In the genomic region with DNA sequence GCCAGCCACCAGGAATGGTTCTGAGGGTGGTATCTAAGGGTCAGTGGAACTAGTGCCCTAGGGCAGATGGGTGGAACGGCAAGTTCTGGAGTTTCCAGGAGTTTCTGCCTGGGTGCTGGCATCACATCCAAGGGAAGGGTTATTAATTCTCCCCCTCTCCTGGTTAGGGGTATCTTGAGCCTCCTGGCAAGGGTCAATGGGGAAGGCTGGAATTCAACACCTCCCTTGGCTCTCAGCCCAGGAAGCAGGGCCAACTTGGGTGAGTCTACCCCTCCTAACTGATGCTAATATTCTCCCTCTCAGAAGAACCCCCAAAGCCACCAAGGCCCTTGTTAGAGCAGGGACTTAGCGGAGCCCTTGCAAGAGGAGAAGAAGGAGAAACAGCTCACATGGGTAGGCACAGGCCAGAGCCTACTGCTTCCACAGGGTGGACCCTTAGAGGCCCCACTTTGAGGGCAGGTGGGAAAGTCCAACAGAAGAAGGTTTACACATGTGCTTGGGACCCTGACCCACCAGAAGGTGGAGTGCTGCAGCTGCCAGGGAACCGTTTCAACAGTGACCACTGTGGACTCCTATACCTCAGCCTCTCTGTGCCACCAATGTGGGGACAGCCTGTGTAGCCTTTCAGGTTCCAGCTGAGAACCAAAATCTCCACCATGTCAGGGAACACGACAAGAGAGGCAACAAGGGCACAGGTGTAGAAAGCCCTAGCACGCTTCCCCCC, we compare ENCODE assay signal across 7 cellular contexts. TPM values are rescaled to one million over a fixed set of nuclear protein-coding genes. Genes with fewer than 3 reads are reported as not detected.
DNase-seq lines count a peak whose midpoint lies in the region; ATAC-seq and TF ChIP-seq lines count a peak whose summit lies in the region.
"Had no signal": no experiment of that assay in that cellular context is flagged by ENCODE, and none has a peak within 500 bp of the region (broad histone marks: within the 10 kb centered on the region; RNA-seq: fewer than 3 reads in every experiment).

No MANE protein-coding gene starts in this region.

- H3K9ac ChIP-seq in endocrine pancreas (ENCODE audit: control insufficient read depth, insufficient read depth, low read length): peak overlapping the region; percentile 74

- no peak for ATAC-seq in activated T-cell treated with anti-CD3 and anti-CD28 coated beads, Interleukin-2, amount 50 U/mL, for 4 hours
- no peak for ATAC-seq in stimulated activated naive CD8-positive, alpha-beta T cell treated with anti-CD3 and anti-CD28 coated beads, Interleukin-15, amount 100 ng/mL, for 72 hours

- DNase-seq in activated T-cell treated with anti-CD3 and anti-CD28 coated beads, Interleukin-2, amount 50 U/mL, for 4 hours: no peak
- DNase-seq in activated T-cell treated with anti-CD3 and anti-CD28 coated beads for 4 hours (no peak), Calu3 (no peak), NCI-H774 (lab: John Stamatoyannopoulos, UW) (no peak)
- no peak for DNase-seq in stimulated activated naive CD8-positive, alpha-beta T cell treated with anti-CD3 and anti-CD28 coated beads, Interleukin-15, amount 100 ng/mL, for 72 hours
- DNase-seq: activated B cell treated with CpG ODN at 0.5 μM for 24 hours had no signal

- peaks cover 46% of the 10 kb centered on the region for H3K4me1 Mint-ChIP-seq in activated T-cell treated with anti-CD3 and anti-CD28 coated beads, Interleukin-2, amount 50 U/mL, for 4 hours (ENCODE audit: low read depth)
- H3K4me1 Mint-ChIP-seq in stimulated activated naive CD8-positive, alpha-beta T cell treated with anti-CD3 and anti-CD28 coated beads, Interleukin-15, amount 100 ng/mL, for 72 hours: peaks cover 84% of the 10 kb centered on the region
- peaks cover 10% of the 10 kb centered on the region for H3K4me1 Mint-ChIP-seq in Calu3 (ENCODE audit: low read depth, unreplicated experiment)

- peaks cover 5% of the 10 kb centered on the region for H3K4me1 ChIP-seq in endocrine pancreas (ENCODE audit: control insufficient read depth, insufficient read depth, low read length)

- no peaks in the 10 kb centered on the region for H3K9me3 ChIP-seq in endocrine pancreas (ENCODE audit: control insufficient read depth, low read length)

- H3K27me3 Mint-ChIP-seq in activated T-cell treated with anti-CD3 and anti-CD28 coated beads, Interleukin-2, amount 50 U/mL, for 4 hours (ENCODE audit: low read depth): no peaks in the 10 kb centered on the region
- no peaks in the 10 kb centered on the region for H3K27me3 Mint-ChIP-seq in stimulated activated naive CD8-positive, alpha-beta T cell treated with anti-CD3 and anti-CD28 coated beads, Interleukin-15, amount 100 ng/mL, for 72 hours
- no peaks in the 10 kb centered on the region for H3K27me3 Mint-ChIP-seq in Calu3 (ENCODE audit: unreplicated experiment)
- H3K27me3 Mint-ChIP-seq: activated B cell treated with CpG ODN at 0.5 μM for 24 hours had no signal

- intact Hi-C loops in Calu3 (cut with micrococcal nuclease; ENCODE audit: unreplicated experiment): no loop called here

- peak overlapping the region; percentile 96 for H3K4me3 Mint-ChIP-seq in activated T-cell treated with anti-CD3 and anti-CD28 coated beads, Interleukin-2, amount 50 U/mL, for 4 hours
- H3K4me3 Mint-ChIP-seq in stimulated activated naive CD8-positive, alpha-beta T cell treated with anti-CD3 and anti-CD28 coated beads, Interleukin-15, amount 100 ng/mL, for 72 hours: peak overlapping the region; percentile 97 to 99
- no peak overlapping the region for H3K4me3 Mint-ChIP-seq in Calu3 (ENCODE audit: low read depth, unreplicated experiment)

- H3K27ac Mint-ChIP-seq in stimulated activated naive CD8-positive, alpha-beta T cell treated with anti-CD3 and anti-CD28 coated beads, Interleukin-15, amount 100 ng/mL, for 72 hours: peak overlapping the region in 1 of 2 donors; percentile 74
- H3K27ac Mint-ChIP-seq in Calu3 (ENCODE audit: unreplicated experiment): no peak overlapping the region

- H3K36me3 Mint-ChIP-seq in activated T-cell treated with anti-CD3 and anti-CD28 coated beads, Interleukin-2, amount 50 U/mL, for 4 hours (ENCODE audit: insufficient read depth): peaks cover 17% of the 10 kb centered on the region
- peaks cover 34% of the 10 kb centered on the region for H3K36me3 Mint-ChIP-seq in Calu3 (ENCODE audit: insufficient read depth, unreplicated experiment)

- no peaks in the 10 kb centered on the region for H3K27me3 ChIP-seq in endocrine pancreas (ENCODE audit: control insufficient read depth, insufficient read depth, low read length)

- peak overlapping the region; percentile 29 for H3K4me3 ChIP-seq in endocrine pancreas (ENCODE audit: control insufficient read depth, insufficient read depth, low read length)

- BruUV-seq in Calu3 (replicated peaks; lab: Mats Ljungman, UMichigan): no TSS peak

- no peaks in the 10 kb centered on the region for H3K9me3 Mint-ChIP-seq in activated T-cell treated with anti-CD3 and anti-CD28 coated beads, Interleukin-2, amount 50 U/mL, for 4 hours
- H3K9me3 Mint-ChIP-seq in stimulated activated naive CD8-positive, alpha-beta T cell treated with anti-CD3 and anti-CD28 coated beads, Interleukin-15, amount 100 ng/mL, for 72 hours: no peaks in the 10 kb centered on the region
- no peaks in the 10 kb centered on the region for H3K9me3 Mint-ChIP-seq in Calu3 (ENCODE audit: low read depth, unreplicated experiment)
- H3K9me3 Mint-ChIP-seq: activated B cell treated with CpG ODN at 0.5 μM for 24 hours had no signal

- H3K36me3 ChIP-seq in endocrine pancreas (ENCODE audit: control insufficient read depth, insufficient read depth, low read length): peaks cover 6% of the 10 kb centered on the region

- no peak for TF ChIP-seq CTCF in Calu3 (IDR thresholded peaks at IDR 0.05; ENCODE audit: unreplicated experiment)

- CTCF ChIA-PET in Calu3 (lab: Charles Lee): interaction anchor here (0.6 kb wide), 2 partner anchors 25 to 83 kb away, joined by 4 read pairs; no protein-coding TSS in a partner anchor

RNA-seq across cellular contexts. Expression of a gene that starts 3.3 kb away (rescaled TPM):
- total RNA-seq in activated T-cell treated with anti-CD3 and anti-CD28 coated beads, Interleukin-2, amount 50 U/mL, for 4 hours: 10 to 100 TPM; 25.2 to 27.4 (median 25.4) TPM
- 29.3 and 29.4 TPM in 2 replicates for total RNA-seq in Calu3 (2022)

RNA-seq across cellular contexts. Expression of a gene that starts 5.3 kb away (rescaled TPM):
- 10 to 100 TPM; 31.8 to 35.3 (median 33.1) TPM for total RNA-seq in activated T-cell treated with anti-CD3 and anti-CD28 coated beads, Interleukin-2, amount 50 U/mL, for 4 hours
- 19.4 and 19.7 TPM in 2 replicates for total RNA-seq in Calu3 (2022)

RNA-seq across cellular contexts. Expression of a gene that starts 5.4 kb away (rescaled TPM):
- total RNA-seq in activated T-cell treated with anti-CD3 and anti-CD28 coated beads, Interleukin-2, amount 50 U/mL, for 4 hours: 10 to 100 TPM; 34.0 to 46.9 (median 37.0) TPM
- 21.0 and 21.8 TPM in 2 replicates for total RNA-seq in Calu3 (2022)

RNA-seq across cellular contexts. Expression of a gene that starts 10.5 kb away (rescaled TPM):
- 1 to 10 TPM in 1 of 3 donors, under 1 TPM in 2; 0.71 to 1.0 (median 0.96) TPM for total RNA-seq in activated T-cell treated with anti-CD3 and anti-CD28 coated beads, Interleukin-2, amount 50 U/mL, for 4 hours
- 0.44 and 0.71 TPM in 2 replicates for total RNA-seq in Calu3 (2022)

RNA-seq across cellular contexts. Expression of a gene that starts 15.4 kb away (rescaled TPM):
- total RNA-seq in activated T-cell treated with anti-CD3 and anti-CD28 coated beads, Interleukin-2, amount 50 U/mL, for 4 hours: 10 to 100 TPM; 33.7 to 40.3 (median 37.3) TPM
- total RNA-seq in Calu3 (2022): 14.7 and 16.8 TPM in 2 replicates
